ENCODE assay signal across 2 cellular contexts in the genomic region with DNA sequence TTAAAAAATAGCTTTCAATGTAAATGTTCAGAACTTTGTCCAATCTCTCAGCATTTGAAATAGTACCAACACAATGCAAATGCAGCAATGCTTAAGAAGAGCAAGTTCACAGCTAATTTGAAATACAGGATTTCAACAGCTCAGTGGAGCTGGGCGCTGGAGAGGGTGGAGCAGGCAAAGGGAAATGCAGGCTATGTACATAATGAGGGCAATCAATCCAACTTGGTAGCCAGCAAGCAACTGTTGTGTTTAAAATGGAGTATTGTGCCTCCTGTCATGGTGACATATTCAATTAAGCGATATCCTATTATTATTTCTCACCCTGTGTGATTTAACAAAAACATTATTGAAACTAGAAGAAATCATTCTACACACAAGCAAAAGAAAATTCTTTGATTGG.
TF ChIP-seq lines count a peak whose summit lies in the region.

No MANE protein-coding gene starts in this region.

TF ChIP-seq in A549, 52 proteins besides CTCF, POLR2A, EP300 and RAD21 (continued from another document):
- TF ChIP-seq, protein P1, sequence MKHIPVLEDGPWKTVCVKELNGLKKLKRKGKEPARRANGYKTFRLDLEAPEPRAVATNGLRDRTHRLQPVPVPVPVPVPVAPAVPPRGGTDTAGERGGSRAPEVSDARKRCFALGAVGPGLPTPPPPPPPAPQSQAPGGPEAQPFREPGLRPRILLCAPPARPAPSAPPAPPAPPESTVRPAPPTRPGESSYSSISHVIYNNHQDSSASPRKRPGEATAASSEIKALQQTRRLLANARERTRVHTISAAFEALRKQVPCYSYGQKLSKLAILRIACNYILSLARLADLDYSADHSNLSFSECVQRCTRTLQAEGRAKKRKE (CRISPR knock-in tag; IDR thresholded peaks at IDR 0.05; ENCODE audit: low read depth) = 0 out of 2 replicates have a peak, but pooled peaks have one; percentile 31
- 0 out of 2 replicates have a peak, but pooled peaks have one; percentile 30 for TF ChIP-seq HOXB5 (CRISPR knock-in tag; IDR thresholded peaks at IDR 0.05)

TF ChIP-seq in GM23338, 12 proteins besides CTCF, POLR2A, EP300 and RAD21 (continued from another document):
- TF ChIP-seq ZNF331 (CRISPR knock-in tag; IDR thresholded peaks at IDR 0.05; ENCODE audit: low read depth) = no peak
- TF ChIP-seq EZH2phosphoT487 (IDR thresholded peaks at IDR 0.05; ENCODE audit: unreplicated experiment) = no peak
- no peak for TF ChIP-seq POLR2AphosphoS5 (IDR thresholded peaks at IDR 0.05; ENCODE audit: low read depth)
- no peak for TF ChIP-seq STAT1 (IDR thresholded peaks at IDR 0.05; ENCODE audit: unreplicated experiment)
- no peak for TF ChIP-seq CREB1 (CRISPR knock-in tag; IDR thresholded peaks at IDR 0.05; ENCODE audit: low read depth)
- TF ChIP-seq, protein P2, sequence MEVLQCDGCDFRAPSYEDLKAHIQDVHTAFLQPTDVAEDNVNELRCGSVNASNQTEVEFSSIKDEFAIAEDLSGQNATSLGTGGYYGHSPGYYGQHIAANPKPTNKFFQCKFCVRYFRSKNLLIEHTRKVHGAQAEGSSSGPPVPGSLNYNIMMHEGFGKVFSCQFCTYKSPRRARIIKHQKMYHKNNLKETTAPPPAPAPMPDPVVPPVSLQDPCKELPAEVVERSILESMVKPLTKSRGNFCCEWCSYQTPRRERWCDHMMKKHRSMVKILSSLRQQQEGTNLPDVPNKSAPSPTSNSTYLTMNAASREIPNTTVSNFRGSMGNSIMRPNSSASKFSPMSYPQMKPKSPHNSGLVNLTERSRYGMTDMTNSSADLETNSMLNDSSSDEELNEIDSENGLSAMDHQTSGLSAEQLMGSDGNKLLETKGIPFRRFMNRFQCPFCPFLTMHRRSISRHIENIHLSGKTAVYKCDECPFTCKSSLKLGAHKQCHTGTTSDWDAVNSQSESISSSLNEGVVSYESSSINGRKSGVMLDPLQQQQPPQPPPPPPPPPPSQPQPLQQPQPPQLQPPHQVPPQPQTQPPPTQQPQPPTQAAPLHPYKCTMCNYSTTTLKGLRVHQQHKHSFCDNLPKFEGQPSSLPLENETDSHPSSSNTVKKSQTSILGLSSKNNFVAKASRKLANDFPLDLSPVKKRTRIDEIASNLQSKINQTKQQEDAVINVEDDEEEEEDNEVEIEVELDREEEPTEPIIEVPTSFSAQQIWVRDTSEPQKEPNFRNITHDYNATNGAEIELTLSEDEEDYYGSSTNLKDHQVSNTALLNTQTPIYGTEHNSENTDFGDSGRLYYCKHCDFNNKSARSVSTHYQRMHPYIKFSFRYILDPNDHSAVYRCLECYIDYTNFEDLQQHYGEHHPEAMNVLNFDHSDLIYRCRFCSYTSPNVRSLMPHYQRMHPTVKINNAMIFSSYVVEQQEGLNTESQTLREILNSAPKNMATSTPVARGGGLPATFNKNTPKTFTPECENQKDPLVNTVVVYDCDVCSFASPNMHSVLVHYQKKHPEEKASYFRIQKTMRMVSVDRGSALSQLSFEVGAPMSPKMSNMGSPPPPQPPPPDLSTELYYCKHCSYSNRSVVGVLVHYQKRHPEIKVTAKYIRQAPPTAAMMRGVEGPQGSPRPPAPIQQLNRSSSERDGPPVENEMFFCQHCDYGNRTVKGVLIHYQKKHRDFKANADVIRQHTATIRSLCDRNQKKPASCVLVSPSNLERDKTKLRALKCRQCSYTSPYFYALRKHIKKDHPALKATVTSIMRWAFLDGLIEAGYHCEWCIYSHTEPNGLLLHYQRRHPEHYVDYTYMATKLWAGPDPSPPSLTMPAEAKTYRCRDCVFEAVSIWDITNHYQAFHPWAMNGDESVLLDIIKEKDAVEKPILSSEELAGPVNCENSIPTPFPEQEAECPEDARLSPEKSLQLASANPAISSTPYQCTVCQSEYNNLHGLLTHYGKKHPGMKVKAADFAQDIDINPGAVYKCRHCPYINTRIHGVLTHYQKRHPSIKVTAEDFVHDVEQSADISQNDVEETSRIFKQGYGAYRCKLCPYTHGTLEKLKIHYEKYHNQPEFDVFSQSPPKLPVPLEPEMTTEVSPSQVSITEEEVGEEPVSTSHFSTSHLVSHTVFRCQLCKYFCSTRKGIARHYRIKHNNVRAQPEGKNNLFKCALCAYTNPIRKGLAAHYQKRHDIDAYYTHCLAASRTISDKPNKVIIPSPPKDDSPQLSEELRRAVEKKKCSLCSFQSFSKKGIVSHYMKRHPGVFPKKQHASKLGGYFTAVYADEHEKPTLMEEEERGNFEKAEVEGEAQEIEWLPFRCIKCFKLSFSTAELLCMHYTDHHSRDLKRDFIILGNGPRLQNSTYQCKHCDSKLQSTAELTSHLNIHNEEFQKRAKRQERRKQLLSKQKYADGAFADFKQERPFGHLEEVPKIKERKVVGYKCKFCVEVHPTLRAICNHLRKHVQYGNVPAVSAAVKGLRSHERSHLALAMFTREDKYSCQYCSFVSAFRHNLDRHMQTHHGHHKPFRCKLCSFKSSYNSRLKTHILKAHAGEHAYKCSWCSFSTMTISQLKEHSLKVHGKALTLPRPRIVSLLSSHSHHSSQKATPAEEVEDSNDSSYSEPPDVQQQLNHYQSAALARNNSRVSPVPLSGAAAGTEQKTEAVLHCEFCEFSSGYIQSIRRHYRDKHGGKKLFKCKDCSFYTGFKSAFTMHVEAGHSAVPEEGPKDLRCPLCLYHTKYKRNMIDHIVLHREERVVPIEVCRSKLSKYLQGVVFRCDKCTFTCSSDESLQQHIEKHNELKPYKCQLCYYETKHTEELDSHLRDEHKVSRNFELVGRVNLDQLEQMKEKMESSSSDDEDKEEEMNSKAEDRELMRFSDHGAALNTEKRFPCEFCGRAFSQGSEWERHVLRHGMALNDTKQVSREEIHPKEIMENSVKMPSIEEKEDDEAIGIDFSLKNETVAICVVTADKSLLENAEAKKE (CRISPR knock-in tag; IDR thresholded peaks at IDR 0.05) = no peak
- TF ChIP-seq, protein P3, sequence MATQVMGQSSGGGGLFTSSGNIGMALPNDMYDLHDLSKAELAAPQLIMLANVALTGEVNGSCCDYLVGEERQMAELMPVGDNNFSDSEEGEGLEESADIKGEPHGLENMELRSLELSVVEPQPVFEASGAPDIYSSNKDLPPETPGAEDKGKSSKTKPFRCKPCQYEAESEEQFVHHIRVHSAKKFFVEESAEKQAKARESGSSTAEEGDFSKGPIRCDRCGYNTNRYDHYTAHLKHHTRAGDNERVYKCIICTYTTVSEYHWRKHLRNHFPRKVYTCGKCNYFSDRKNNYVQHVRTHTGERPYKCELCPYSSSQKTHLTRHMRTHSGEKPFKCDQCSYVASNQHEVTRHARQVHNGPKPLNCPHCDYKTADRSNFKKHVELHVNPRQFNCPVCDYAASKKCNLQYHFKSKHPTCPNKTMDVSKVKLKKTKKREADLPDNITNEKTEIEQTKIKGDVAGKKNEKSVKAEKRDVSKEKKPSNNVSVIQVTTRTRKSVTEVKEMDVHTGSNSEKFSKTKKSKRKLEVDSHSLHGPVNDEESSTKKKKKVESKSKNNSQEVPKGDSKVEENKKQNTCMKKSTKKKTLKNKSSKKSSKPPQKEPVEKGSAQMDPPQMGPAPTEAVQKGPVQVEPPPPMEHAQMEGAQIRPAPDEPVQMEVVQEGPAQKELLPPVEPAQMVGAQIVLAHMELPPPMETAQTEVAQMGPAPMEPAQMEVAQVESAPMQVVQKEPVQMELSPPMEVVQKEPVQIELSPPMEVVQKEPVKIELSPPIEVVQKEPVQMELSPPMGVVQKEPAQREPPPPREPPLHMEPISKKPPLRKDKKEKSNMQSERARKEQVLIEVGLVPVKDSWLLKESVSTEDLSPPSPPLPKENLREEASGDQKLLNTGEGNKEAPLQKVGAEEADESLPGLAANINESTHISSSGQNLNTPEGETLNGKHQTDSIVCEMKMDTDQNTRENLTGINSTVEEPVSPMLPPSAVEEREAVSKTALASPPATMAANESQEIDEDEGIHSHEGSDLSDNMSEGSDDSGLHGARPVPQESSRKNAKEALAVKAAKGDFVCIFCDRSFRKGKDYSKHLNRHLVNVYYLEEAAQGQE (IDR thresholded peaks at IDR 0.05; ENCODE audit: unreplicated experiment) = no peak
- TF ChIP-seq JUNB (IDR thresholded peaks at IDR 0.05; ENCODE audit: unreplicated experiment) = no peak
- no peak for TF ChIP-seq EZH2 (IDR thresholded peaks at IDR 0.05; ENCODE audit: low read depth, unreplicated experiment)
- TF ChIP-seq ZNF114 (CRISPR knock-in tag; IDR thresholded peaks at IDR 0.05) = no peak
